Comparison of ENCODE assay signal across 7 cellular contexts in the genomic region with DNA sequence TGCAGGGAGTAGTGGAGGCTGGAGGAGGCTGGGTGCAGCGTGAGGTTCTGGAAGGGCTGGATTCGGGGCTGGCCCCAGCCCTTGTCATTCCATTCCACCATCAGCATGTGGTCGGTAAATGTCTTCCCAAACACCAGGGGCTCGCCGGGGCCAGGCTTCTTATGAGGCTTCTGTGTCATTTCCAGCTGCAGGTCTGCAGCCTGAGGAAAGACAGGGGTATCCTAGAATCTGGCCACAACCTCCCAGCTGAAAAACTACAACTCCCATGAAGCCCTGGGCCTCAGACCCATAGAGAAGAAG. TPM values are rescaled to one million over a fixed set of nuclear protein-coding genes. Genes with fewer than 3 reads are reported as not detected.
A peak's percentile ranks its signal among the peaks of the same experiment; 100 is the strongest.
DNase-seq lines count a peak whose midpoint lies in the region; ATAC-seq, FAIRE-seq and TF ChIP-seq lines count a peak whose summit lies in the region.
"Had no signal": no experiment of that assay in that cellular context is flagged by ENCODE, and none has a peak within 500 bp of the region (broad histone marks: within the 10 kb centered on the region; RNA-seq: fewer than 3 reads in every experiment).

No MANE protein-coding gene starts in this region.

- no peak for ATAC-seq in activated CD8-positive, alpha-beta memory T cell treated with anti-CD3 and anti-CD28 coated beads, Interleukin-2, amount 10 ng/mL, durations not matched to agents 7 days and 5 days
- ATAC-seq in GM12878 (no peak), HG02885 (IDR thresholded peaks at IDR 0.05; ENCODE audit: poor library complexity, unreplicated experiment) (no peak)
- no peak for ATAC-seq in stimulated activated effector memory CD8-positive, alpha-beta T cell treated with anti-CD3 and anti-CD28 coated beads, Interleukin-12 subunit alpha, Interleukin-12 subunit beta, amount 100 ng/mL, for 72 hours

- H3K27ac Mint-ChIP-seq in activated CD8-positive, alpha-beta memory T cell treated with anti-CD3 and anti-CD28 coated beads, Interleukin-2, amount 10 ng/mL, durations not matched to agents 7 days and 5 days, result no peak overlapping the region
- peak overlapping the region; percentile 69 for H3K27ac Mint-ChIP-seq in stimulated activated effector memory CD8-positive, alpha-beta T cell treated with anti-CD3 and anti-CD28 coated beads, Interleukin-12 subunit alpha, Interleukin-12 subunit beta, amount 100 ng/mL, for 72 hours
- H3K27ac Mint-ChIP-seq: immature natural killer cell had no signal

- TF ChIP-seq POLR2A in GM12878 (IDR thresholded peaks at IDR 0.05; ENCODE audit: low read depth, low read length), result no peak

- H2AFZ ChIP-seq in GM12878 (ENCODE audit: control insufficient read depth, low read depth, low read length), result no peak overlapping the region

- H3K4me1 ChIP-seq in GM12878 (ENCODE audit: control insufficient read depth, insufficient read depth, low read length), result no peaks in the 10 kb centered on the region

- no peaks in the 10 kb centered on the region for H3K36me3 Mint-ChIP-seq in activated CD8-positive, alpha-beta memory T cell treated with anti-CD3 and anti-CD28 coated beads, Interleukin-2, amount 10 ng/mL, durations not matched to agents 7 days and 5 days
- peaks cover 9% of the 10 kb centered on the region for H3K36me3 Mint-ChIP-seq in stimulated activated effector memory CD8-positive, alpha-beta T cell treated with anti-CD3 and anti-CD28 coated beads, Interleukin-12 subunit alpha, Interleukin-12 subunit beta, amount 100 ng/mL, for 72 hours

- TF ChIP-seq RAD21 in GM12878 (IDR thresholded peaks at IDR 0.05; ENCODE audit: insufficient read depth, low read depth, low read length), result no peak

- in situ Hi-C loops in GM12878 (cut with MboI), result no loop called here

- TF ChIP-seq EP300 in GM12878 (IDR thresholded peaks at IDR 0.05; ENCODE audit: borderline replicate concordance in 1 of 2, control insufficient read depth in 1 of 2, low read depth in 2 of 2, low read length in 2 of 2), result no peak

- H3K4me3 Mint-ChIP-seq in activated CD8-positive, alpha-beta memory T cell treated with anti-CD3 and anti-CD28 coated beads, Interleukin-2, amount 10 ng/mL, durations not matched to agents 7 days and 5 days, result no peak overlapping the region
- H3K4me3 Mint-ChIP-seq in stimulated activated effector memory CD8-positive, alpha-beta T cell treated with anti-CD3 and anti-CD28 coated beads, Interleukin-12 subunit alpha, Interleukin-12 subunit beta, amount 100 ng/mL, for 72 hours, result no peak overlapping the region
- H3K4me3 Mint-ChIP-seq: immature natural killer cell had no signal

- FAIRE-seq in GM12878 (lab: Jason Lieb, UNC), result no peak

- H3K4me3 ChIP-seq in GM12878, result no peak overlapping the region

- no peaks in the 10 kb centered on the region for H3K27me3 ChIP-seq in GM12878 (replicated peaks in 1 of 2; ENCODE audit: control insufficient read depth in 2 of 2, insufficient read depth in 2 of 2, low read length in 1 of 2)

- no peaks in the 10 kb centered on the region for H3K9me3 ChIP-seq in GM12878 (replicated peaks; ENCODE audit: control insufficient read depth, insufficient read depth, low read length)

- no peaks in the 10 kb centered on the region for H3K27me3 Mint-ChIP-seq in activated CD8-positive, alpha-beta memory T cell treated with anti-CD3 and anti-CD28 coated beads, Interleukin-2, amount 10 ng/mL, durations not matched to agents 7 days and 5 days

- H3K4me2 ChIP-seq in GM12878 (ENCODE audit: control insufficient read depth, insufficient read depth), result no peak overlapping the region

- POLR2A ChIA-PET in GM12878 (lab: Charles Lee), result no interaction called here

- no peak overlapping the region for H3K27ac ChIP-seq in GM12878 (ENCODE audit: control insufficient read depth, insufficient read depth)

- no TSS peak for BruUV-seq in GM12878 (replicated peaks; lab: Mats Ljungman, UMichigan)

- DNase-seq in activated CD8-positive, alpha-beta memory T cell treated with anti-CD3 and anti-CD28 coated beads, Interleukin-2, amount 10 ng/mL, durations not matched to agents 7 days and 5 days, result peak; percentile 68
- no peak for DNase-seq in activated CD8-positive, alpha-beta memory T cell treated with anti-CD3 and anti-CD28 coated beads, Interleukin-2, amount 50 U/mL, for 4 hours
- DNase-seq in GM12878 (ENCODE audit: low read depth, low spot score) (no peak), ecto neural progenitor cell (ENCODE audit: low spot score) (no peak)
- peak in 1 of 2 donors; percentile 25 for DNase-seq in stimulated activated effector memory CD8-positive, alpha-beta T cell treated with anti-CD3 and anti-CD28 coated beads, Interleukin-12 subunit alpha, Interleukin-12 subunit beta, amount 100 ng/mL, for 72 hours (ENCODE audit: low spot score in 2 of 2)

- RAD21 ChIA-PET in GM12878 (lab: Charles Lee; ENCODE audit: unreplicated experiment), result interaction anchor here (0.7 to 1.5 kb wide), 4 partner anchors 11 to 161 kb away, joined by 3 to 15 read pairs (median 4); a partner anchor contains a TSS

- H3K79me2 ChIP-seq in GM12878 (ENCODE audit: control insufficient read depth, insufficient read depth, low read length), result peaks cover 13% of the 10 kb centered on the region

- no peaks in the 10 kb centered on the region for H4K20me1 ChIP-seq in GM12878 (ENCODE audit: control insufficient read depth, insufficient read depth)

- no peaks in the 10 kb centered on the region for H3K9me3 Mint-ChIP-seq in activated CD8-positive, alpha-beta memory T cell treated with anti-CD3 and anti-CD28 coated beads, Interleukin-2, amount 10 ng/mL, durations not matched to agents 7 days and 5 days (ENCODE audit: low read depth)
- H3K9me3 Mint-ChIP-seq in stimulated activated effector memory CD8-positive, alpha-beta T cell treated with anti-CD3 and anti-CD28 coated beads, Interleukin-12 subunit alpha, Interleukin-12 subunit beta, amount 100 ng/mL, for 72 hours, result no peaks in the 10 kb centered on the region

- H3K4me1 Mint-ChIP-seq in activated CD8-positive, alpha-beta memory T cell treated with anti-CD3 and anti-CD28 coated beads, Interleukin-2, amount 10 ng/mL, durations not matched to agents 7 days and 5 days, result peaks cover 18% of the 10 kb centered on the region
- peaks cover 33% of the 10 kb centered on the region for H3K4me1 Mint-ChIP-seq in stimulated activated effector memory CD8-positive, alpha-beta T cell treated with anti-CD3 and anti-CD28 coated beads, Interleukin-12 subunit alpha, Interleukin-12 subunit beta, amount 100 ng/mL, for 72 hours

- H3K9ac ChIP-seq in GM12878 (ENCODE audit: control insufficient read depth, insufficient read depth, low read length), result no peak overlapping the region

- intact Hi-C loops in GM12878 (cut with micrococcal nuclease; ENCODE audit: unreplicated experiment), result no loop called here

- no peaks in the 10 kb centered on the region; a peak in 1 of 4 replicates for H3K36me3 ChIP-seq in GM12878 (ENCODE audit: control insufficient read depth in 2 of 2, insufficient read depth in 2 of 2, low read length in 1 of 2)

- 90% methylated on average over 5 of the region's 5 CpGs for WGBS in GM12878 (ENCODE audit: insufficient coverage, insufficient replicate concordance, low lambda C conversion rate, missing lambda C conversion rate)

- no peak for TF ChIP-seq CTCF in GM12878 (IDR thresholded peaks at IDR 0.05 in 2 of 3, conservative IDR thresholded peaks at IDR 0.05 in 1 of 3; ENCODE audit: control insufficient read depth in 2 of 3, extremely low read depth in 1 of 3, insufficient read depth in 1 of 3, low read depth in 3 of 3, low read length in 3 of 3)

- SMC1A ChIA-PET in GM12878 (lab: Charles Lee; ENCODE audit: uncharacterized antibody, unreplicated experiment), result interaction anchor here (0.9 to 3.3 kb wide), 5 partner anchors 11 to 164 kb away, joined by 3 to 9 read pairs (median 3); a partner anchor contains a TSS

- CTCF ChIA-PET in activated CD8-positive, alpha-beta memory T cell treated with anti-CD3 and anti-CD28 coated beads, Interleukin-2, amount 10 ng/mL, durations not matched to agents 7 days and 5 days (lab: Charles Lee), result interaction anchor here (0.8 to 9.0 kb wide), 6 partner anchors 10 to 161 kb away, joined by 3 to 92 read pairs (median 4); a partner anchor contains a TSS
- CTCF ChIA-PET in GM12878 (lab: Yijun Ruan, JAX), result interaction anchor here (0.9 to 4.7 kb wide), 9 partner anchors 10 to 307 kb away, joined by 3 to 31 read pairs (median 4); a partner anchor contains a TSS

RNA-seq across cellular contexts. Expression of a gene that starts 4.4 kb away (rescaled TPM):
- 10 to 100 TPM; 46.7 to 54.6 TPM for total RNA-seq in activated CD8-positive, alpha-beta memory T cell treated with anti-CD3 and anti-CD28 coated beads, Interleukin-2, amount 10 ng/mL, durations not matched to agents 7 days and 5 days
- 49.5 and 51.4 TPM in 2 replicates for total RNA-seq in GM12878 (2013; cell fraction: nucleolus; rRNA removed)
- total RNA-seq in GM12878 (2014; rRNA removed) (60.0 and 65.3 TPM in 2 replicates), GM12878 (2014; rRNA removed; fragmentation: Illumina TruSeq; extraction: Trizol) (29.4 and 30.7 TPM in 2 replicates), GM12878 (2021) (72.2 and 75.4 TPM in 2 replicates)
- polyA plus RNA-seq in GM12878 (2011; ENCODE audit: low read depth), result 18.9 TPM
- polyA plus RNA-seq in GM12878 (2011; rRNA removed) (16.3 and 37.0 TPM in 2 replicates), GM12878 (2014; fragmentation: Illumina TruSeq; extraction: Trizol) (15.5 and 47.0 TPM in 2 replicates), GM12878 (2014; fragmentation: Nextera tagmentation; extraction: Ambion mirVana) (10 to 100 TPM in 1 of 2 experiments, 1 to 10 TPM in 1; 4.2 to 11.0 TPM), GM12878 (2014; rRNA removed) (85.7 and 86.9 TPM in 2 replicates), GM12878 (2016; fragmentation: Nextera tagmentation; extraction: Ambion mirVana) (10 to 100 TPM; 98.2 to 98.5 TPM)
- polyA plus RNA-seq in GM12878 (2011; cell fraction: cytosol; rRNA removed), result 65.5 and 89.8 TPM in 2 replicates
- polyA plus RNA-seq in GM12878 (2011; cell fraction: nucleus; rRNA removed), result 78.1 and 88.8 TPM in 2 replicates
- polyA plus RNA-seq in GM12878 (2012), result 37.2 and 48.3 TPM in 2 replicates
- polyA minus RNA-seq in GM12878 (2011; rRNA and poly(A)+ RNA removed), result 24.2 and 43.5 TPM in 2 replicates
- 16.8 and 22.1 TPM in 2 replicates for polyA minus RNA-seq in GM12878 (2011; cell fraction: cytosol; rRNA and poly(A)+ RNA removed)
- 6.2 and 17.4 TPM in 2 replicates for polyA minus RNA-seq in GM12878 (2011; cell fraction: nucleus; rRNA and poly(A)+ RNA removed)

RNA-seq across cellular contexts. Expression of a gene that starts 29.8 kb away (rescaled TPM):
- under 1 TPM; 0.38 to 0.59 TPM for total RNA-seq in activated CD8-positive, alpha-beta memory T cell treated with anti-CD3 and anti-CD28 coated beads, Interleukin-2, amount 10 ng/mL, durations not matched to agents 7 days and 5 days
- total RNA-seq in GM12878 (2013; cell fraction: nucleolus; rRNA removed), result 7.2 and 8.7 TPM in 2 replicates
- total RNA-seq in GM12878 (2014; rRNA removed) (0.28 and 0.98 TPM in 2 replicates), GM12878 (2014; rRNA removed; fragmentation: Illumina TruSeq; extraction: Trizol) (0.36 and 0.46 TPM in 2 replicates), GM12878 (2021) (1.4 TPM in 2 replicates)
- polyA plus RNA-seq in GM12878 (2011; ENCODE audit: low read depth), result 3.9 TPM
- polyA plus RNA-seq in GM12878 (2011; rRNA removed) (1.6 and 4.1 TPM in 2 replicates), GM12878 (2014; fragmentation: Illumina TruSeq; extraction: Trizol) (0.31 TPM in 1 of 2 replicates, not detected in the other), GM12878 (2014; fragmentation: Nextera tagmentation; extraction: Ambion mirVana) (under 1 TPM; 0.21 to 0.26 TPM), GM12878 (2014; rRNA removed) (1.4 and 2.1 TPM in 2 replicates), GM12878 (2016; fragmentation: Nextera tagmentation; extraction: Ambion mirVana) (1 to 10 TPM in 1 of 2 experiments, under 1 TPM in 1; 0.87 to 1.3 TPM)
- polyA plus RNA-seq in GM12878 (2011; cell fraction: cytosol; rRNA removed), result 5.3 and 6.6 TPM in 2 replicates
- 4.7 and 7.2 TPM in 2 replicates for polyA plus RNA-seq in GM12878 (2011; cell fraction: nucleus; rRNA removed)
- 7.3 and 8.0 TPM in 2 replicates for polyA plus RNA-seq in GM12878 (2012)
- polyA minus RNA-seq in GM12878 (2011; rRNA and poly(A)+ RNA removed), result 0.73 and 2.9 TPM in 2 replicates
- polyA minus RNA-seq in GM12878 (2011; cell fraction: cytosol; rRNA and poly(A)+ RNA removed), result not detected in 2 replicates
- polyA minus RNA-seq in GM12878 (2011; cell fraction: nucleus; rRNA and poly(A)+ RNA removed), result 0.97 and 1.1 TPM in 2 replicates
- polyA plus RNA-seq: immature natural killer cell had no signal

RNA-seq across cellular contexts. Expression of a gene that starts 51.1 kb away (rescaled TPM):
- not detected for total RNA-seq in activated CD8-positive, alpha-beta memory T cell treated with anti-CD3 and anti-CD28 coated beads, Interleukin-2, amount 10 ng/mL, durations not matched to agents 7 days and 5 days
- not detected in 2 replicates for total RNA-seq in GM12878 (2013; cell fraction: nucleolus; rRNA removed)
- not detected in 2 replicates for total RNA-seq in GM12878 (2014; rRNA removed)
- not detected in 2 replicates for total RNA-seq in GM12878 (2014; rRNA removed; fragmentation: Illumina TruSeq; extraction: Trizol)
- not detected in 2 replicates for total RNA-seq in GM12878 (2021)
- not detected for polyA plus RNA-seq in GM12878 (2011; ENCODE audit: low read depth)
- polyA plus RNA-seq in GM12878 (2011; rRNA removed), result not detected in 2 replicates
- not detected in 2 replicates for polyA plus RNA-seq in GM12878 (2011; cell fraction: cytosol; rRNA removed)
- polyA plus RNA-seq in GM12878 (2011; cell fraction: nucleus; rRNA removed), result not detected in 2 replicates
- not detected in 2 replicates for polyA plus RNA-seq in GM12878 (2012)
- polyA plus RNA-seq in GM12878 (2014; fragmentation: Illumina TruSeq; extraction: Trizol), result not detected in 2 replicates
- not detected for polyA plus RNA-seq in GM12878 (2014; fragmentation: Nextera tagmentation; extraction: Ambion mirVana)
- not detected in 2 replicates for polyA plus RNA-seq in GM12878 (2014; rRNA removed)
- polyA plus RNA-seq in GM12878 (2016; fragmentation: Nextera tagmentation; extraction: Ambion mirVana), result not detected
- polyA minus RNA-seq in GM12878 (2011; rRNA and poly(A)+ RNA removed), result not detected in 2 replicates
- polyA minus RNA-seq in GM12878 (2011; cell fraction: cytosol; rRNA and poly(A)+ RNA removed), result not detected in 2 replicates
- not detected in 2 replicates for polyA minus RNA-seq in GM12878 (2011; cell fraction: nucleus; rRNA and poly(A)+ RNA removed)
- polyA plus RNA-seq: immature natural killer cell had no signal

RNA-seq across cellular contexts. Expression of a gene that starts 54.0 kb away (rescaled TPM):
- under 1 TPM; 0.06 to 0.09 TPM for total RNA-seq in activated CD8-positive, alpha-beta memory T cell treated with anti-CD3 and anti-CD28 coated beads, Interleukin-2, amount 10 ng/mL, durations not matched to agents 7 days and 5 days
- not detected in 2 replicates for total RNA-seq in GM12878 (2013; cell fraction: nucleolus; rRNA removed)
- total RNA-seq in GM12878 (2014; rRNA removed), result not detected in 2 replicates
- total RNA-seq in GM12878 (2014; rRNA removed; fragmentation: Illumina TruSeq; extraction: Trizol), result not detected in 2 replicates
- total RNA-seq in GM12878 (2021), result not detected in 2 replicates
- polyA plus RNA-seq in GM12878 (2011; ENCODE audit: low read depth), result not detected
- polyA plus RNA-seq in GM12878 (2011; rRNA removed), result 0.01 TPM in 1 of 2 replicates, not detected in the other
- polyA plus RNA-seq in GM12878 (2011; cell fraction: cytosol; rRNA removed), result 0.01 and 0.03 TPM in 2 replicates
- polyA plus RNA-seq in GM12878 (2011; cell fraction: nucleus; rRNA removed), result 0.03 TPM in 2 replicates
- polyA plus RNA-seq in GM12878 (2012), result 0.04 TPM in 1 of 2 replicates, not detected in the other
- polyA plus RNA-seq in GM12878 (2014; fragmentation: Illumina TruSeq; extraction: Trizol), result not detected in 2 replicates
- polyA plus RNA-seq in GM12878 (2014; fragmentation: Nextera tagmentation; extraction: Ambion mirVana), result not detected
- not detected in 2 replicates for polyA plus RNA-seq in GM12878 (2014; rRNA removed)
- not detected for polyA plus RNA-seq in GM12878 (2016; fragmentation: Nextera tagmentation; extraction: Ambion mirVana)
- polyA minus RNA-seq in GM12878 (2011; rRNA and poly(A)+ RNA removed), result not detected in 2 replicates
- polyA minus RNA-seq in GM12878 (2011; cell fraction: cytosol; rRNA and poly(A)+ RNA removed), result 0.21 TPM in 1 of 2 replicates, not detected in the other
- not detected in 2 replicates for polyA minus RNA-seq in GM12878 (2011; cell fraction: nucleus; rRNA and poly(A)+ RNA removed)
- polyA plus RNA-seq: immature natural killer cell had no signal

RNA-seq across cellular contexts. Expression of a gene that starts 59.8 kb away (rescaled TPM):
- not detected for total RNA-seq in activated CD8-positive, alpha-beta memory T cell treated with anti-CD3 and anti-CD28 coated beads, Interleukin-2, amount 10 ng/mL, durations not matched to agents 7 days and 5 days
- total RNA-seq in GM12878 (2013; cell fraction: nucleolus; rRNA removed), result not detected in 2 replicates
- total RNA-seq in GM12878 (2014; rRNA removed), result not detected in 2 replicates
- total RNA-seq in GM12878 (2014; rRNA removed; fragmentation: Illumina TruSeq; extraction: Trizol), result not detected in 2 replicates
- not detected in 2 replicates for total RNA-seq in GM12878 (2021)
- not detected for polyA plus RNA-seq in GM12878 (2011; ENCODE audit: low read depth)
- polyA plus RNA-seq in GM12878 (2011; rRNA removed), result not detected in 2 replicates
- polyA plus RNA-seq in GM12878 (2011; cell fraction: cytosol; rRNA removed), result not detected in 2 replicates
- not detected in 2 replicates for polyA plus RNA-seq in GM12878 (2011; cell fraction: nucleus; rRNA removed)
- not detected in 2 replicates for polyA plus RNA-seq in GM12878 (2012)
- polyA plus RNA-seq in GM12878 (2014; fragmentation: Illumina TruSeq; extraction: Trizol), result not detected in 2 replicates
- polyA plus RNA-seq in GM12878 (2014; fragmentation: Nextera tagmentation; extraction: Ambion mirVana), result not detected
- not detected in 2 replicates for polyA plus RNA-seq in GM12878 (2014; rRNA removed)
- not detected for polyA plus RNA-seq in GM12878 (2016; fragmentation: Nextera tagmentation; extraction: Ambion mirVana)
- not detected in 2 replicates for polyA minus RNA-seq in GM12878 (2011; rRNA and poly(A)+ RNA removed)
- not detected in 2 replicates for polyA minus RNA-seq in GM12878 (2011; cell fraction: cytosol; rRNA and poly(A)+ RNA removed)
- polyA minus RNA-seq in GM12878 (2011; cell fraction: nucleus; rRNA and poly(A)+ RNA removed), result not detected in 2 replicates
- polyA plus RNA-seq: immature natural killer cell had no signal
